Comparison of ENCODE assay signal across 12 cellular contexts in genomic region chr2:35035883-35036282, GRCh38.
A peak's percentile ranks its signal among the peaks of the same experiment; 100 is the strongest.
DNase-seq lines count a peak whose midpoint lies in the region; ATAC-seq, FAIRE-seq and TF ChIP-seq lines count a peak whose summit lies in the region.
"Had no signal": no experiment of that assay in that cellular context is flagged by ENCODE, and none has a peak within 500 bp of the region (broad histone marks: within the 10 kb centered on the region; RNA-seq: fewer than 3 reads in every experiment).

No MANE protein-coding gene starts in this region.

- H3K4me2 ChIP-seq in mesendoderm (ENCODE audit: low read length) = no peak overlapping the region

- H2BK15ac ChIP-seq in mesendoderm (replicated peaks; ENCODE audit: low read depth) = no peak overlapping the region

- no peak overlapping the region for H3K4me3 ChIP-seq in mesendoderm (ENCODE audit: low read length)

- no peak overlapping the region for H3K27ac Mint-ChIP-seq in WTC11
- H3K27ac Mint-ChIP-seq: CD4-positive, alpha-beta memory T cell; T-helper 17 cell had no signal

- no peak overlapping the region for H2BK120ac ChIP-seq in mesendoderm (ENCODE audit: low read depth, low read length)

- no peak overlapping the region for H3K18ac ChIP-seq in mesendoderm (ENCODE audit: low read length)

- TF ChIP-seq POLR2A in GM12891 (IDR thresholded peaks at IDR 0.05; ENCODE audit: low read depth, low read length) = no peak

- POLR2A ChIA-PET in WTC11 (lab: Charles Lee) = no interaction called here

- CTCF ChIA-PET in WTC11 (lab: Charles Lee) = no interaction called here

- H3K56ac ChIP-seq in mesendoderm (ENCODE audit: low read length) = no peak overlapping the region

- no peaks in the 10 kb centered on the region for H3K36me3 ChIP-seq in mesendoderm (ENCODE audit: control insufficient read depth, insufficient read depth, low read length)

- H3K4me3 Mint-ChIP-seq in WTC11 = no peak overlapping the region
- H3K4me3 Mint-ChIP-seq: CD4-positive, alpha-beta memory T cell; T-helper 17 cell had no signal

- H3K79me2 ChIP-seq in mesendoderm (ENCODE audit: control insufficient read depth, insufficient read depth, low read length) = no peaks in the 10 kb centered on the region

- no peak overlapping the region for H3K27ac ChIP-seq in mesendoderm (ENCODE audit: low read depth, low read length)

- WGBS in mesendoderm (ENCODE audit: extremely low coverage, insufficient coverage, low lambda C conversion rate) = no CpG with 5 or more reads among the region's 3 CpGs

- no peak overlapping the region for H2AK5ac ChIP-seq in mesendoderm (ENCODE audit: low read length)

- H3K9ac ChIP-seq in mesendoderm (ENCODE audit: low read length) = no peak overlapping the region

- FAIRE-seq in GM12891 (lab: Jason Lieb, UNC) = peak; percentile 31

- peaks cover 30% of the 10 kb centered on the region for H3K9me3 Mint-ChIP-seq in WTC11

- H4K5ac ChIP-seq in mesendoderm (ENCODE audit: low read length) = no peak overlapping the region

- no peak overlapping the region for H4K8ac ChIP-seq in mesendoderm (ENCODE audit: low read depth, low read length)

- no peaks in the 10 kb centered on the region for H3K79me1 ChIP-seq in mesendoderm (ENCODE audit: low read length)

- peaks cover 3% of the 10 kb centered on the region; the same call in 1 of the 2 replicates for H3K4me1 Mint-ChIP-seq in WTC11
- H3K4me1 Mint-ChIP-seq: CD4-positive, alpha-beta memory T cell; T-helper 17 cell had no signal

- peaks cover 14% of the 10 kb centered on the region for H3K36me3 Mint-ChIP-seq in WTC11
- H3K36me3 Mint-ChIP-seq: CD4-positive, alpha-beta memory T cell had no signal

- no peak overlapping the region for H3K4ac ChIP-seq in mesendoderm (ENCODE audit: low read depth, low read length)

- ATAC-seq in WTC11 = peak; percentile 50; the same call in 1 of the 2 replicates
- ATAC-seq: T-helper 17 cell had no signal

- no peak overlapping the region for H3K23ac ChIP-seq in mesendoderm (ENCODE audit: low read length)

- DNase-seq in GM12891 (ENCODE audit: insufficient read length, low spot score) (no peak), M059J (ENCODE audit: low read depth) (peak; percentile 2), WTC11 (ENCODE audit: low spot score) (no peak), mesendoderm (peak; percentile 25), amygdala (lab: John Stamatoyannopoulos, UW) (no peak), KG1 (lab: John Stamatoyannopoulos, UW) (no peak), NCI-H187 treated with DMSO at 0.1 percent for 48 hours (lab: John Stamatoyannopoulos, UW) (no peak)
- DNase-seq: activated CD4-positive, alpha-beta T cell treated with anti-CD3 and anti-CD28 coated beads, Interleukin-2, amount 50 U/mL, for 48 hours; CD4-positive, alpha-beta memory T cell; hypothalamus; NCI-H187; T-helper 17 cell had no signal

- TF ChIP-seq CTCF in WTC11 (IDR thresholded peaks at IDR 0.05) = no peak

- H3K27me3 ChIP-seq in mesendoderm (ENCODE audit: insufficient read depth, low read length, poor library complexity) = no peaks in the 10 kb centered on the region

- H3K27me3 Mint-ChIP-seq in WTC11 (ENCODE audit: low read depth) = no peaks in the 10 kb centered on the region
- H3K27me3 Mint-ChIP-seq: CD4-positive, alpha-beta memory T cell; T-helper 17 cell had no signal

- no peaks in the 10 kb centered on the region for H3K4me1 ChIP-seq in mesendoderm (ENCODE audit: control insufficient read depth, low read depth, low read length)

- H2BK5ac ChIP-seq in mesendoderm (ENCODE audit: low read length) = no peak overlapping the region

TF ChIP-seq in GM12891, 5 proteins besides CTCF, POLR2A, EP300 and RAD21:
- TF ChIP-seq TAF1 (IDR thresholded peaks at IDR 0.05; ENCODE audit: low read depth, low read length) (no peak), SPI1 (IDR thresholded peaks at IDR 0.05; ENCODE audit: low read depth, low read length) (no peak), POLR2AphosphoS5 (IDR thresholded peaks at IDR 0.05; ENCODE audit: low read depth, low read length) (no peak), POU2F2 (IDR thresholded peaks at IDR 0.05; ENCODE audit: low read depth, low read length) (no peak), PAX5 (IDR thresholded peaks at IDR 0.05; ENCODE audit: insufficient read depth, low read length, severe bottlenecking) (no peak)
TF ChIP-seq in GM12891: peak in this region for 0.

TF ChIP-seq in WTC11, 78 proteins besides CTCF, POLR2A, EP300 and RAD21 (continues in another document):
- TF ChIP-seq PREB (CRISPR knock-in tag; IDR thresholded peaks at IDR 0.05; ENCODE audit: borderline replicate concordance) (no peak), EMX1 (CRISPR knock-in tag; IDR thresholded peaks at IDR 0.05) (no peak), ZBTB43 (CRISPR knock-in tag; IDR thresholded peaks at IDR 0.05) (no peak), ZNF512 (CRISPR knock-in tag; IDR thresholded peaks at IDR 0.05; ENCODE audit: borderline replicate concordance) (no peak), STAT6 (CRISPR knock-in tag; conservative IDR thresholded peaks at IDR 0.05; ENCODE audit: low read depth) (no peak), USF1 (CRISPR knock-in tag; IDR thresholded peaks at IDR 0.05) (no peak), ATF3 (CRISPR knock-in tag; conservative IDR thresholded peaks at IDR 0.05) (no peak), E2F5 (CRISPR knock-in tag; IDR thresholded peaks at IDR 0.05) (no peak)

Comparison
In these comparisons a context has a peak if more than half of its experiments do, and no peak if none do; other contexts are left out.
1. DNase-seq: peak in M059J (single experiment) and mesendoderm (single experiment); none in GM12891 (single experiment), WTC11 (single experiment), amygdala (0 of 56), KG1 (single experiment) and NCI-H187 treated with DMSO at 0.1 percent for 48 hours (single experiment).